In the genomic region with DNA sequence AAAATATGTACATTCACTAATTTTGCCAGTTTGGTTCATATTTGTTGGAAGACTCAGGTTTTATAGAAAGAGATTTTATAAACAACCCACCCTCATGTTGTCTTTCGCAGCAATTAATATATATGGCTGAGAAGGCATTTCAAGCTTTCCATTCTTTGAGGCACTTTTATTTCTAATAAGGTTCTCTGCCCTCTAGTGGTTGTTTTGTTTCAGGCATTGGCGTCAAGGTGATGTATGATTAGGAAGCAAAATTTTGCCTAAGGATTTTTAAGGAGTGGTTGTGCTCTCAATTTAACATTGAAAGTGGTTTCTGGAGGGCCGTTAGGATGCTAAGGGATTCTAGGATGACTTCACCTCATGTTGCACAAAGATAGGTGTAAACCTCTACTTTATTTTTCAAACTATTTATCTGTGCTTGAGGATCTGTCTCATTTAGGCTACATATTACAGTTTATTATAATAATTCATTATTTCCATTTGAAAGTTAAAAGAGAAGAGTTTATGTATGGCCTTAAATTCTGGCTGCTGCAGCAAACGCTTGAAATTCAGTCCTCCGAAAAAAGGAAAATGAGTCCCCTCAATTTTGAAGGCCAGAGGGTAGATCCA, we compare ENCODE assay signal across 8 cellular contexts. TPM values are rescaled to one million over a fixed set of nuclear protein-coding genes. Genes with fewer than 3 reads are reported as not detected.
A peak's percentile ranks its signal among the peaks of the same experiment; 100 is the strongest.
DNase-seq lines count a peak whose midpoint lies in the region; ATAC-seq and TF ChIP-seq lines count a peak whose summit lies in the region.

No MANE protein-coding gene starts in this region.

- no peak overlapping the region for H3K9ac ChIP-seq in smooth muscle cell (ENCODE audit: low read depth)

- no peaks in the 10 kb centered on the region for H3K27me3 Mint-ChIP-seq in T-helper 2 cell treated with Interferon-gamma antibody and Interleukin-4, amounts not matched to agents 5 μg/mL and 100 μg/mL, for 36 hours (ENCODE audit: low read depth)

- TF ChIP-seq CTCF in left ventricle myocardium inferior (IDR thresholded peaks at IDR 0.05; ENCODE audit: borderline replicate concordance) (peak; percentile 79), LNCAP (IDR thresholded peaks at IDR 0.05) (peak; percentile 60), smooth muscle cell (IDR thresholded peaks at IDR 0.05; ENCODE audit: borderline replicate concordance, insufficient read depth, poor library complexity, severe bottlenecking) (peak; percentile 81)

- ATAC-seq in sciatic nerve = no peak

- H3K27ac ChIP-seq in left ventricle myocardium inferior (replicated peaks) (no peak overlapping the region), smooth muscle cell (ENCODE audit: low read depth) (no peak overlapping the region)

- in situ Hi-C loops in SK-MEL-5 (cut with HindIII; ENCODE audit: low pct_unique_long_range_greater_than_20kb, low sequenced_read_pairs) = no loop called here

- H3K4me3 Mint-ChIP-seq in T-helper 2 cell treated with Interferon-gamma antibody and Interleukin-4, amounts not matched to agents 5 μg/mL and 100 μg/mL, for 36 hours = no peak overlapping the region

- H3K9me3 ChIP-seq in left ventricle myocardium inferior (replicated peaks) (no peaks in the 10 kb centered on the region), smooth muscle cell (replicated peaks; ENCODE audit: low read depth) (no peaks in the 10 kb centered on the region)

- H3K4me1 ChIP-seq in left ventricle myocardium inferior = no peaks in the 10 kb centered on the region
- H3K4me1 ChIP-seq in smooth muscle cell (ENCODE audit: low read depth) = no peaks in the 10 kb centered on the region

- H3K36me3 ChIP-seq in left ventricle myocardium inferior (no peaks in the 10 kb centered on the region), smooth muscle cell (ENCODE audit: low read depth) (no peaks in the 10 kb centered on the region)

- peaks cover 3% of the 10 kb centered on the region for H3K27me3 ChIP-seq in left ventricle myocardium inferior (ENCODE audit: low read depth)
- H3K27me3 ChIP-seq in smooth muscle cell (ENCODE audit: low read depth) = no peaks in the 10 kb centered on the region

- no peaks in the 10 kb centered on the region for H3K4me1 Mint-ChIP-seq in T-helper 2 cell treated with Interferon-gamma antibody and Interleukin-4, amounts not matched to agents 5 μg/mL and 100 μg/mL, for 36 hours (ENCODE audit: low read depth)

- WGBS in smooth muscle cell (ENCODE audit: low lambda C conversion rate) = 56% methylated on average over 5 of the region's 5 CpGs

- no peak overlapping the region for H3K4me2 ChIP-seq in smooth muscle cell

- H3K27ac Mint-ChIP-seq in T-helper 2 cell treated with Interferon-gamma antibody and Interleukin-4, amounts not matched to agents 5 μg/mL and 100 μg/mL, for 36 hours = no peak overlapping the region

- DNase-seq in left ventricle myocardium inferior (no peak), cardiac septum (ENCODE audit: low spot score) (no peak), SK-MEL-5 (ENCODE audit: low read depth, low spot score) (peak; percentile 72), fibroblast of the conjunctiva (ENCODE audit: low read depth) (peak; percentile 13), smooth muscle cell (lab: John Stamatoyannopoulos, UW; ENCODE audit: unreplicated experiment) (no peak), sciatic nerve (ENCODE audit: low spot score) (no peak)
- no peak for DNase-seq in T-helper 2 cell treated with Interferon-gamma antibody and Interleukin-4, amounts not matched to agents 5 μg/mL and 100 μg/mL, for 36 hours (ENCODE audit: low spot score)

- intact Hi-C loops in left ventricle myocardium inferior (cut with micrococcal nuclease) (no loop called here), cardiac septum (cut with DNase I) (loop anchor here (5.0 kb wide), 1 partner anchor 936 kb away; no protein-coding TSS in a partner anchor), sciatic nerve (cut with DNase I) (no loop called here)

- H3F3A ChIP-seq in smooth muscle cell (ENCODE audit: low read depth) = no peaks in the 10 kb centered on the region

- H2AFZ ChIP-seq in smooth muscle cell (ENCODE audit: low read depth) = no peak overlapping the region

- no peaks in the 10 kb centered on the region for H3K9me3 Mint-ChIP-seq in T-helper 2 cell treated with Interferon-gamma antibody and Interleukin-4, amounts not matched to agents 5 μg/mL and 100 μg/mL, for 36 hours

- no peaks in the 10 kb centered on the region for H3K36me3 Mint-ChIP-seq in T-helper 2 cell treated with Interferon-gamma antibody and Interleukin-4, amounts not matched to agents 5 μg/mL and 100 μg/mL, for 36 hours (ENCODE audit: low read depth)

- H4K20me1 ChIP-seq in smooth muscle cell (ENCODE audit: low read depth) = no peaks in the 10 kb centered on the region

- H3K79me2 ChIP-seq in smooth muscle cell (ENCODE audit: low read depth) = no peaks in the 10 kb centered on the region

- H3K4me3 ChIP-seq in left ventricle myocardium inferior = no peak overlapping the region
- no peak overlapping the region for H3K4me3 ChIP-seq in smooth muscle cell

RNA-seq across cellular contexts. Expression of gene OXGR1, which starts 35.9 kb away (rescaled TPM):
- total RNA-seq in left ventricle myocardium inferior = not detected
- not detected for total RNA-seq in cardiac septum
- 0.13 TPM in 1 of 2 replicates, not detected in the other for total RNA-seq in SK-MEL-5 (2014; rRNA removed; shearing (Covaris generic))
- 0.13 TPM in 1 of 2 replicates, not detected in the other for polyA plus RNA-seq in SK-MEL-5 (2015; cell fraction: cytosol; rRNA removed)
- 0.43 TPM in 1 of 2 replicates, not detected in the other for polyA plus RNA-seq in SK-MEL-5 (2015; cell fraction: nucleus; rRNA removed)
- total RNA-seq in smooth muscle cell = 1.1 and 1.4 TPM in 2 replicates
- not detected in 2 replicates for polyA plus RNA-seq in smooth muscle cell
- 0.27 TPM for total RNA-seq in sciatic nerve

Comparison
In these comparisons a context has a peak if more than half of its experiments do, and no peak if none do; other contexts are left out.
1. DNase-seq: peak in SK-MEL-5 (single experiment) and fibroblast of the conjunctiva (single experiment); none in left ventricle myocardium inferior (single experiment), cardiac septum (single experiment), smooth muscle cell (single experiment), sciatic nerve (single experiment) and T-helper 2 cell treated with Interferon-gamma antibody and Interleukin-4, amounts not matched to agents 5 μg/mL and 100 μg/mL, for 36 hours (single experiment).
2. Peak in every context shown above with its lines, with median percentiles within 50 percentile points of each other: CTCF ChIP-seq.